ENCODE assay signal across 9 cellular contexts in the genomic region with DNA sequence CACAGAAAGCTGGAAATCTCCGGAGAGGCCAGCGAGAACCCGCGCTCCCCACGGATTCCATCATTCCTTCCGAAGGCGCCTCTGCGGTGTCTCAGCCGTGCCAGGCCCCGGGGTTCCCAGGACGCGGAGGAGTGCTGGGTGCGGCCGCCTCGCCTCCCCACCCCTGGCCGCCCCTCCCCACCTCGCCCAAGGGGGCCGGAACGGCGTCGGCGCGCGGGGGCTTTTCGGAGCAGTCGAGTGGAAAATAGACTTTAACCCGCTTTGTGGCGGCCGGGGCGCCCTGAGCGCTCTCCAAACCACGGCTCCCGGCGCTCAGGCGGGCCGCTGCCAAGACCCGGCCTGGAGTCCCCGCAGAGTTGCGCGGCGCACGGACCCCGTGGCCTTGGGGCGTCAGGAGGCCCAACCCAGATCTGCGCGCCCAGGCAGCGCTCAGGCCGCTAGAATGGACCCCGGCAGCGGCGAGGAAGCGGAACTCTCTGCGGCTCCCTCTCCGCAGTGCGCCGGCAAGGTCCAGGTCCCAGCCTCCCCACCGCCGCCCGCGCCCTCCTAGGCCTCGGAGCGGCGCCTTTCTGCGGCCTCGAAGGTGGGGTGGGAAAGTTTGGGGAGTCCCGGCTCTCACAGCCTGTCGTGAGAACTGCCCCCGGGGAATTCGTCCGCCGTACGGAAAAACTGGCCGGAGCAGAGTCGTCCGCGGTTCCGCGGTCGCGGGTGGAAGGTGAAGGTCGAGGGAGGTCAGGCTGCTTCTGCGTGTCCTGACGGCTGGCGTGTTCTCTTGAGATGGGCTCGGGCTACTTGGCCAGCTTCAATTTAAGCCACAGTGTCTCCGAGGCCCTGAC. TPM values are rescaled to one million over a fixed set of nuclear protein-coding genes. Genes with fewer than 3 reads are reported as not detected.
DNase-seq lines count a peak whose midpoint lies in the region; ATAC-seq, FAIRE-seq and TF ChIP-seq lines count a peak whose summit lies in the region.
"Had no signal": no experiment of that assay in that cellular context is flagged by ENCODE, and none has a peak within 500 bp of the region (broad histone marks: within the 10 kb centered on the region; RNA-seq: fewer than 3 reads in every experiment).

No MANE protein-coding gene starts in this region.

- H3K4me3 ChIP-seq in A549, result peak overlapping the region; percentile 48

- peak; percentile 46 to 75; a peak in 5 of 6 replicates for ATAC-seq in A549
- ATAC-seq in GM18517 (IDR thresholded peaks at IDR 0.05; ENCODE audit: unreplicated experiment), result peak; percentile 60
- peak; percentile 63 for ATAC-seq in HG02885 (IDR thresholded peaks at IDR 0.05; ENCODE audit: poor library complexity, unreplicated experiment)
- ATAC-seq in activated naive CD8-positive, alpha-beta T cell treated with anti-CD3 and anti-CD28 coated beads, Interleukin-2, amount 50 U/mL, for 24 hours, result peak; percentile 51

- TF ChIP-seq RAD21 in A549 (conservative IDR thresholded peaks at IDR 0.05 in 1 of 2, IDR thresholded peaks at IDR 0.05 in 1 of 2), result no peak

- FAIRE-seq in A549 (lab: Jason Lieb, UNC), result no peak

- no peaks in the 10 kb centered on the region for H3K36me3 Mint-ChIP-seq in activated naive CD8-positive, alpha-beta T cell treated with anti-CD3 and anti-CD28 coated beads, Interleukin-2, amount 50 U/mL, for 24 hours (ENCODE audit: low read depth)

- no peak for TF ChIP-seq POLR2A in A549 (IDR thresholded peaks at IDR 0.05; ENCODE audit: low read length)

- H3K27ac Mint-ChIP-seq in activated naive CD8-positive, alpha-beta T cell treated with anti-CD3 and anti-CD28 coated beads, Interleukin-2, amount 50 U/mL, for 24 hours, result no peak overlapping the region

- peak overlapping the region in 1 of 2 experiments; percentile 16; a peak in 2 of 6 replicates for H3K27ac ChIP-seq in A549
- H3K27ac ChIP-seq: epithelial cell of prostate had no signal

- peaks cover 41% of the 10 kb centered on the region for H3K4me1 ChIP-seq in A549

- TF ChIP-seq CTCF in A549 (IDR thresholded peaks at IDR 0.05), result no peak

- H3K4me1 Mint-ChIP-seq in activated naive CD8-positive, alpha-beta T cell treated with anti-CD3 and anti-CD28 coated beads, Interleukin-2, amount 50 U/mL, for 24 hours, result peaks cover 32% of the 10 kb centered on the region

- no peaks in the 10 kb centered on the region for H3K9me3 Mint-ChIP-seq in activated naive CD8-positive, alpha-beta T cell treated with anti-CD3 and anti-CD28 coated beads, Interleukin-2, amount 50 U/mL, for 24 hours

- peaks cover 80% of the 10 kb centered on the region for H3K27me3 Mint-ChIP-seq in activated naive CD8-positive, alpha-beta T cell treated with anti-CD3 and anti-CD28 coated beads, Interleukin-2, amount 50 U/mL, for 24 hours

- 14% methylated on average over 43 of the region's 86 CpGs for WGBS in A549 (ENCODE audit: missing lambda C conversion rate)

- H3K9me3 ChIP-seq in A549, result no peaks in the 10 kb centered on the region

- POLR2A ChIA-PET in A549 (lab: Yijun Ruan, JAX), result no interaction called here

- CTCF ChIA-PET in A549 (lab: Yijun Ruan, JAX), result interaction anchor here (0.7 to 13.4 kb wide), 8 partner anchors 10 to 261 kb away, joined by 3 to 211 read pairs (median 6); a partner anchor contains a TSS

- DNase-seq in A549 (ENCODE audit: low read depth in 1 of 2, low spot score in 1 of 2) (peak; percentile 67 to 68), NCI-H2196 treated with DMSO at 0.1 percent for 48 hours (lab: John Stamatoyannopoulos, UW; ENCODE audit: unreplicated experiment) (peak; percentile 25), iPS-NIHi7 (ENCODE audit: extremely low spot score) (peak; percentile 73), dedifferentiated amniotic fluid mesenchymal stem cell (ENCODE audit: extremely low spot score) (no peak)
- peak; percentile 53 for DNase-seq in activated naive CD8-positive, alpha-beta T cell treated with anti-CD3 and anti-CD28 coated beads, Interleukin-2, amount 50 U/mL, for 24 hours
- peak; percentile 45 for DNase-seq in stimulated activated CD4-positive, alpha-beta T cell treated with anti-CD3 and anti-CD28 coated beads, Interleukin-12 subunit alpha, Interleukin-12 subunit beta, amount 100 ng/mL, for 4 hours

- no peak for TF ChIP-seq EP300 in A549 (IDR thresholded peaks at IDR 0.05)

- H3K4me3 Mint-ChIP-seq in activated naive CD8-positive, alpha-beta T cell treated with anti-CD3 and anti-CD28 coated beads, Interleukin-2, amount 50 U/mL, for 24 hours, result peak overlapping the region; percentile 48

- H3K4me2 ChIP-seq in A549, result peak overlapping the region; percentile 99

TF ChIP-seq in A549, 52 proteins besides CTCF, POLR2A, EP300 and RAD21 (continues in another document):
- no peak for TF ChIP-seq NPAS2 (CRISPR knock-in tag; IDR thresholded peaks at IDR 0.05; ENCODE audit: borderline replicate concordance)
- peak; percentile 85 for TF ChIP-seq HDAC2 (IDR thresholded peaks at IDR 0.05)
- TF ChIP-seq GATA3 (IDR thresholded peaks at IDR 0.05; ENCODE audit: borderline replicate concordance), result no peak
- TF ChIP-seq RFX5 (IDR thresholded peaks at IDR 0.05), result no peak
- TF ChIP-seq, protein P1, sequence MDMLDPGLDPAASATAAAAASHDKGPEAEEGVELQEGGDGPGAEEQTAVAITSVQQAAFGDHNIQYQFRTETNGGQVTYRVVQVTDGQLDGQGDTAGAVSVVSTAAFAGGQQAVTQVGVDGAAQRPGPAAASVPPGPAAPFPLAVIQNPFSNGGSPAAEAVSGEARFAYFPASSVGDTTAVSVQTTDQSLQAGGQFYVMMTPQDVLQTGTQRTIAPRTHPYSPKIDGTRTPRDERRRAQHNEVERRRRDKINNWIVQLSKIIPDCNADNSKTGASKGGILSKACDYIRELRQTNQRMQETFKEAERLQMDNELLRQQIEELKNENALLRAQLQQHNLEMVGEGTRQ (IDR thresholded peaks at IDR 0.05), result no peak
- TF ChIP-seq MAZ (IDR thresholded peaks at IDR 0.05; ENCODE audit: borderline replicate concordance, low read depth, low read length), result no peak
- TF ChIP-seq FOSB (CRISPR knock-in tag; IDR thresholded peaks at IDR 0.05), result no peak
- TF ChIP-seq, protein P2, sequence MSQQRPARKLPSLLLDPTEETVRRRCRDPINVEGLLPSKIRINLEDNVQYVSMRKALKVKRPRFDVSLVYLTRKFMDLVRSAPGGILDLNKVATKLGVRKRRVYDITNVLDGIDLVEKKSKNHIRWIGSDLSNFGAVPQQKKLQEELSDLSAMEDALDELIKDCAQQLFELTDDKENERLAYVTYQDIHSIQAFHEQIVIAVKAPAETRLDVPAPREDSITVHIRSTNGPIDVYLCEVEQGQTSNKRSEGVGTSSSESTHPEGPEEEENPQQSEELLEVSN (IDR thresholded peaks at IDR 0.05; ENCODE audit: borderline replicate concordance, low read depth), result no peak; the same call in 1 of the 2 replicates
- no peak for TF ChIP-seq CHD2 (IDR thresholded peaks at IDR 0.05; ENCODE audit: low read length, partially characterized antibody)
- TF ChIP-seq, protein P3, sequence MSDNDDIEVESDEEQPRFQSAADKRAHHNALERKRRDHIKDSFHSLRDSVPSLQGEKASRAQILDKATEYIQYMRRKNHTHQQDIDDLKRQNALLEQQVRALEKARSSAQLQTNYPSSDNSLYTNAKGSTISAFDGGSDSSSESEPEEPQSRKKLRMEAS (IDR thresholded peaks at IDR 0.05), result peak; percentile 59
- TF ChIP-seq, protein P4, sequence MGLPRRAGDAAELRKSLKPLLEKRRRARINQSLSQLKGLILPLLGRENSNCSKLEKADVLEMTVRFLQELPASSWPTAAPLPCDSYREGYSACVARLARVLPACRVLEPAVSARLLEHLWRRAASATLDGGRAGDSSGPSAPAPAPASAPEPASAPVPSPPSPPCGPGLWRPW (IDR thresholded peaks at IDR 0.05), result no peak
- no peak for TF ChIP-seq CBX2 (IDR thresholded peaks at IDR 0.05; ENCODE audit: borderline replicate concordance, low read depth)
- peak; percentile 31; the same call in 1 of the 2 replicates for TF ChIP-seq RNF2 (IDR thresholded peaks at IDR 0.05; ENCODE audit: borderline replicate concordance, low read depth)
- TF ChIP-seq, protein P5, sequence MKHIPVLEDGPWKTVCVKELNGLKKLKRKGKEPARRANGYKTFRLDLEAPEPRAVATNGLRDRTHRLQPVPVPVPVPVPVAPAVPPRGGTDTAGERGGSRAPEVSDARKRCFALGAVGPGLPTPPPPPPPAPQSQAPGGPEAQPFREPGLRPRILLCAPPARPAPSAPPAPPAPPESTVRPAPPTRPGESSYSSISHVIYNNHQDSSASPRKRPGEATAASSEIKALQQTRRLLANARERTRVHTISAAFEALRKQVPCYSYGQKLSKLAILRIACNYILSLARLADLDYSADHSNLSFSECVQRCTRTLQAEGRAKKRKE (CRISPR knock-in tag; IDR thresholded peaks at IDR 0.05; ENCODE audit: low read depth), result no peak
- TF ChIP-seq KDM1A (IDR thresholded peaks at IDR 0.05; ENCODE audit: low read depth), result no peak
- TF ChIP-seq, protein P6, sequence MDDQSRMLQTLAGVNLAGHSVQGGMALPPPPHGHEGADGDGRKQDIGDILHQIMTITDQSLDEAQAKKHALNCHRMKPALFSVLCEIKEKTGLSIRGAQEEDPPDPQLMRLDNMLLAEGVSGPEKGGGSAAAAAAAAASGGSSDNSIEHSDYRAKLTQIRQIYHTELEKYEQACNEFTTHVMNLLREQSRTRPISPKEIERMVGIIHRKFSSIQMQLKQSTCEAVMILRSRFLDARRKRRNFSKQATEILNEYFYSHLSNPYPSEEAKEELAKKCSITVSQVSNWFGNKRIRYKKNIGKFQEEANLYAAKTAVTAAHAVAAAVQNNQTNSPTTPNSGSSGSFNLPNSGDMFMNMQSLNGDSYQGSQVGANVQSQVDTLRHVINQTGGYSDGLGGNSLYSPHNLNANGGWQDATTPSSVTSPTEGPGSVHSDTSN (IDR thresholded peaks at IDR 0.05), result no peak

RNA-seq across cellular contexts. Expression of a gene that starts 1.2 kb away (rescaled TPM):
- polyA plus RNA-seq in A549 (2011; rRNA removed) (not detected in 2 replicates), A549 (2017; fragmentation: RNase III; extraction: RNeasy Plus Mini Kit Qiagen cat#74134 plus additional on column Dnase treatment) (0.05 TPM in 1 of 3 replicates, not detected in the others)
- 0.04 and 0.08 TPM in 2 replicates for polyA plus RNA-seq in A549 (2012; cell fraction: cytosol; rRNA removed)
- 0.04 TPM in 2 replicates for polyA plus RNA-seq in A549 (2012; cell fraction: nucleus; rRNA removed)
- polyA minus RNA-seq in A549 (2011; rRNA and poly(A)+ RNA removed), result not detected in 2 replicates

RNA-seq across cellular contexts. Expression of a gene that starts 28.9 kb away (rescaled TPM):
- polyA plus RNA-seq in A549 (2011; rRNA removed) (88.5 and 99.3 TPM in 2 replicates), A549 (2017; fragmentation: RNase III; extraction: RNeasy Plus Mini Kit Qiagen cat#74134 plus additional on column Dnase treatment) (118 to 141 TPM (median 138 TPM) in 3 replicates)
- polyA plus RNA-seq in A549 (2012; cell fraction: cytosol; rRNA removed), result 128 and 139 TPM in 2 replicates
- polyA plus RNA-seq in A549 (2012; cell fraction: nucleus; rRNA removed), result 81.5 and 86.8 TPM in 2 replicates
- polyA minus RNA-seq in A549 (2011; rRNA and poly(A)+ RNA removed), result 50.9 and 53.4 TPM in 2 replicates
